ENCODE assay signal across 11 cellular contexts in the genomic region with DNA sequence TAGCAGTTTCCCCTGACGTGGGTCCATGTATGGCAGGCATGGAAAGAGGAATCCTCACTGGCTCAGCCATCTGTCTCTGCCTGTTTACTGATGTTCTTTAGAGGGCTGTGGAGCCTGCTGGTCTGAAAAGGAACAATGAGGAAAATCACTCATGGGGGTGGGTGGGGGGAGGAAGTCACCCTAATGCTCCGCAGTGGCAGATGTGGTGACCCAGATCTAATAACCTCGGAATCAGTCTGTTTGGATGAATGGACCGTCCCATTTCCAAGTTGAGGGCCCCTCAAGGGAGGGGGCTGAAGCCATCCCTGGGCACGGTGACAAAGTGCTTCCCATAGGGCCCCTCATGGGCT. TPM values are rescaled to one million over a fixed set of nuclear protein-coding genes. Genes with fewer than 3 reads are reported as not detected.
DNase-seq lines count a peak whose midpoint lies in the region; ATAC-seq, FAIRE-seq and TF ChIP-seq lines count a peak whose summit lies in the region.
"Had no signal": no experiment of that assay in that cellular context is flagged by ENCODE, and none has a peak within 500 bp of the region (broad histone marks: within the 10 kb centered on the region; RNA-seq: fewer than 3 reads in every experiment).

No MANE protein-coding gene starts in this region.

- no peak overlapping the region for H2BK15ac ChIP-seq in H1 (ENCODE audit: low read length)

- peaks cover 80% of the 10 kb centered on the region for H3K36me3 ChIP-seq in OCI-LY1 (ENCODE audit: insufficient read depth, low read length)
- H3K36me3 ChIP-seq in H1 (ENCODE audit: control insufficient read depth in 2 of 4, insufficient read depth in 4 of 4, low read length in 3 of 4): no peaks in the 10 kb centered on the region
- H3K36me3 ChIP-seq in subcutaneous abdominal adipose tissue (ENCODE audit: control insufficient read depth in 5 of 5, insufficient read depth in 5 of 5, low read length in 5 of 5): peaks cover 0 to 3% (median 0%) of the 10 kb centered on the region in 5 donors
- H3K36me3 ChIP-seq in gastroesophageal sphincter: peaks cover 0 to 11% of the 10 kb centered on the region in 2 donors

- H3K79me2 ChIP-seq in OCI-LY1 (ENCODE audit: insufficient read depth, low read length): peaks cover 85% of the 10 kb centered on the region
- H3K79me2 ChIP-seq in H1 (ENCODE audit: control insufficient read depth in 1 of 2, insufficient read depth in 2 of 2, low read length in 2 of 2): peaks cover 57 to 88% of the 10 kb centered on the region in 2 experiments

- H3K23me2 ChIP-seq in H1 (ENCODE audit: low read depth, low read length): peaks cover 20% of the 10 kb centered on the region

- peak overlapping the region; percentile 97 for H3K4me3 Mint-ChIP-seq in activated naive CD4-positive, alpha-beta T cell treated with anti-CD3 and anti-CD28 coated beads for 36 hours

- H3K4ac ChIP-seq in H1 (replicated peaks; ENCODE audit: insufficient read length, low read depth, low read length): no peak overlapping the region

- H3K4me3 ChIP-seq in OCI-LY1 (ENCODE audit: low read depth, low read length, poor library complexity, severe bottlenecking): peak overlapping the region; percentile 91
- H3K4me3 ChIP-seq in H1 (ENCODE audit: extremely low read depth in 1 of 4, insufficient read depth in 2 of 4, low read depth in 3 of 4, low read length in 4 of 4): peak overlapping the region in 1 of 4 experiments; percentile 10; a peak in 1 of 8 replicates
- no peak overlapping the region for H3K4me3 ChIP-seq in subcutaneous abdominal adipose tissue (ENCODE audit: low read depth in 1 of 5, low read length in 5 of 5)
- H3K4me3 ChIP-seq in gastroesophageal sphincter: peak overlapping the region in 1 of 2 donors; percentile 1

- H3K4me1 ChIP-seq in OCI-LY1 (ENCODE audit: insufficient read depth, low read length, severe bottlenecking) (peaks cover 62% of the 10 kb centered on the region), H1 (replicated peaks in 1 of 4; ENCODE audit: control insufficient read depth in 3 of 4, insufficient read depth in 4 of 4, low read length in 3 of 4) (peaks cover 12 to 38% (median 20%) of the 10 kb centered on the region in 4 experiments), subcutaneous abdominal adipose tissue (ENCODE audit: control insufficient read depth in 5 of 5, insufficient read depth in 5 of 5, low read length in 5 of 5) (peaks cover 10 to 71% (median 66%) of the 10 kb centered on the region in 5 donors), gastroesophageal sphincter (peaks cover 0 to 84% (median 35%) of the 10 kb centered on the region in 3 donors)

- intact Hi-C loops in activated naive CD4-positive, alpha-beta T cell treated with anti-CD3 and anti-CD28 coated beads for 36 hours (cut with micrococcal nuclease): no loop called here

- CTCF ChIA-PET in activated naive CD4-positive, alpha-beta T cell treated with anti-CD3 and anti-CD28 coated beads for 36 hours (lab: Charles Lee): interaction anchor here (0.6 to 1.3 kb wide), 3 partner anchors 59 to 106 kb away, joined by 3 to 4 read pairs (median 3); no protein-coding TSS in a partner anchor
- CTCF ChIA-PET in H1 (lab: Charles Lee; ENCODE audit: partially characterized antibody): interaction anchor here (0.8 to 24.3 kb wide), 5 partner anchors 9 to 103 kb away, joined by 3 to 358 read pairs (median 4); no protein-coding TSS in a partner anchor

- no peak overlapping the region for H2BK20ac ChIP-seq in H1 (ENCODE audit: low read length)

- H3K23ac ChIP-seq in H1 (ENCODE audit: insufficient read length): no peak overlapping the region

- no peak for TF ChIP-seq EP300 in H1 (IDR thresholded peaks at IDR 0.05; ENCODE audit: borderline replicate concordance in 1 of 2, low read depth in 2 of 2, low read length in 2 of 2)
- TF ChIP-seq EP300 in gastroesophageal sphincter (IDR thresholded peaks at IDR 0.05): no peak

- H3K79me1 ChIP-seq in H1 (ENCODE audit: low read depth, low read length): peaks cover 24% of the 10 kb centered on the region

- H3K18ac ChIP-seq in H1 (ENCODE audit: extremely low read depth, low read length): peak overlapping the region; percentile 48; the same call in 1 of the 2 replicates

- H3K9me3 ChIP-seq in OCI-LY1 (ENCODE audit: low read length) (no peaks in the 10 kb centered on the region), H1 (ENCODE audit: insufficient read depth in 2 of 2, low read depth in 1 of 2, low read length in 1 of 2) (no peaks in the 10 kb centered on the region), subcutaneous abdominal adipose tissue (ENCODE audit: control insufficient read depth in 5 of 5, low read length in 5 of 5) (no peaks in the 10 kb centered on the region), gastroesophageal sphincter (no peaks in the 10 kb centered on the region)

- no peaks in the 10 kb centered on the region for H3F3A ChIP-seq in OCI-LY1 (ENCODE audit: insufficient read depth, low read length)

- H3K9me2 ChIP-seq in OCI-LY1 (ENCODE audit: low read depth, low read length): no peaks in the 10 kb centered on the region

- H3K9ac ChIP-seq in OCI-LY1 (ENCODE audit: low read length) (peak overlapping the region; percentile 70; the same call in 1 of the 2 replicates), H1 (replicated peaks in 1 of 4; ENCODE audit: extremely low read depth in 1 of 4, low read depth in 3 of 4, low read length in 3 of 4) (no peak overlapping the region), subcutaneous abdominal adipose tissue (ENCODE audit: low read length in 5 of 5) (peak overlapping the region in 1 of 5 donors; percentile 11)

- no peak overlapping the region for H4K5ac ChIP-seq in H1 (ENCODE audit: insufficient read length, low read depth, low read length)

- 85% methylated on average over 5 of the region's 5 CpGs; no CpG with 5 or more reads in 1 of the 2 experiments for WGBS in H1 (ENCODE audit: extremely low coverage in 1 of 2, insufficient coverage in 1 of 2, insufficient read length in 1 of 2, insufficient replicate concordance in 2 of 2, low coverage in 1 of 2, low lambda C conversion rate in 2 of 2, missing lambda C conversion rate in 1 of 2), 2 experiments
- WGBS in gastroesophageal sphincter (ENCODE audit: low coverage in 1 of 2), 2 donors: 69 to 85% methylated on average over 2 to 3 of the region's 5 CpGs

- no peak overlapping the region for H2BK120ac ChIP-seq in H1 (replicated peaks; ENCODE audit: low read depth, low read length)

- no peak overlapping the region for H2BK5ac ChIP-seq in H1 (ENCODE audit: low read depth, low read length)

- POLR2A ChIA-PET in H1 (lab: Charles Lee; ENCODE audit: partially characterized antibody): interaction anchor here (0.7 to 1.5 kb wide), 2 partner anchors 57 to 77 kb away, joined by 3 to 4 read pairs; no protein-coding TSS in a partner anchor

- no peak overlapping the region for H3K56ac ChIP-seq in H1 (replicated peaks; ENCODE audit: insufficient read length, low read depth, low read length)

- no peak for FAIRE-seq in H1 (lab: Jason Lieb, UNC)

- no peak for DNase-seq in activated naive CD4-positive, alpha-beta T cell treated with anti-CD3 and anti-CD28 coated beads for 36 hours
- no peak for DNase-seq in activated naive CD4-positive, alpha-beta T cell (lab: John Stamatoyannopoulos, UW)
- DNase-seq in H1 (ENCODE audit: low read depth in 1 of 2, low spot score in 2 of 2) (no peak), LoVo (ENCODE audit: low spot score) (no peak)
- DNase-seq: anterior cingulate cortex had no signal

- peak overlapping the region; percentile 42; the same call in 1 of the 2 replicates for H2AK5ac ChIP-seq in H1 (ENCODE audit: low read depth, low read length)

- H3K4me2 ChIP-seq in OCI-LY1 (ENCODE audit: low read length): peak overlapping the region; percentile 94
- H3K4me2 ChIP-seq in H1 (ENCODE audit: insufficient read depth in 1 of 2, low read depth in 2 of 2, low read length in 2 of 2): peak overlapping the region; percentile 17 to 95; a peak in 1 of 4 replicates

- TF ChIP-seq CTCF in OCI-LY1 (IDR thresholded peaks at IDR 0.05; ENCODE audit: low read length) (no peak), H1 (IDR thresholded peaks at IDR 0.05; ENCODE audit: control extremely low read depth in 1 of 3, insufficient read depth in 1 of 3, low read depth in 1 of 3, low read length in 3 of 3) (no peak), gastroesophageal sphincter (IDR thresholded peaks at IDR 0.05) (no peak)

- H3K27me3 ChIP-seq in OCI-LY1 (ENCODE audit: insufficient read depth, low read length) (no peaks in the 10 kb centered on the region), H1 (replicated peaks in 1 of 4; ENCODE audit: control insufficient read depth in 3 of 4, extremely low read depth in 1 of 4, insufficient read depth in 3 of 4, low read length in 3 of 4) (peaks cover 0 to 6% (median 2%) of the 10 kb centered on the region in 4 experiments; a peak in 1 of 7 replicates), subcutaneous abdominal adipose tissue (ENCODE audit: control insufficient read depth in 5 of 5, insufficient read depth in 4 of 5, low read length in 5 of 5) (no peaks in the 10 kb centered on the region), gastroesophageal sphincter (no peaks in the 10 kb centered on the region)

- H3K27ac ChIP-seq in OCI-LY1 (ENCODE audit: low read depth, low read length, poor library complexity, severe bottlenecking) (peak overlapping the region; percentile 76), H1 (ENCODE audit: low read depth, low read length) (no peak overlapping the region), subcutaneous abdominal adipose tissue (ENCODE audit: low read depth, low read length) (peak overlapping the region; percentile 9), gastroesophageal sphincter (peak overlapping the region in 2 of 4 donors; percentile 49 to 91)

- H2AFZ ChIP-seq in OCI-LY1 (ENCODE audit: low read length): no peak overlapping the region
- H2AFZ ChIP-seq in H1 (ENCODE audit: low read length): no peak overlapping the region

- ATAC-seq in GM18907 (IDR thresholded peaks at IDR 0.05; ENCODE audit: unreplicated experiment) (no peak), gastroesophageal sphincter (no peak)

- no peak for TF ChIP-seq RAD21 in H1 (IDR thresholded peaks at IDR 0.05 in 1 of 2, conservative IDR thresholded peaks at IDR 0.05 in 1 of 2; ENCODE audit: low read depth in 2 of 2, low read length in 2 of 2)

- no peaks in the 10 kb centered on the region for H3K9me3 Mint-ChIP-seq in activated naive CD4-positive, alpha-beta T cell treated with anti-CD3 and anti-CD28 coated beads for 36 hours

- H2BK12ac ChIP-seq in H1 (ENCODE audit: low read depth, low read length): no peak overlapping the region

- H3K14ac ChIP-seq in H1 (ENCODE audit: insufficient read length): no peak overlapping the region

- peaks cover 41% of the 10 kb centered on the region for H3K36me3 Mint-ChIP-seq in activated naive CD4-positive, alpha-beta T cell treated with anti-CD3 and anti-CD28 coated beads for 36 hours (ENCODE audit: low read depth)

- no peak overlapping the region for H4K8ac ChIP-seq in H1 (ENCODE audit: extremely low read depth, insufficient read depth, low read length)

- peak overlapping the region; percentile 78 for H3K27ac Mint-ChIP-seq in activated naive CD4-positive, alpha-beta T cell treated with anti-CD3 and anti-CD28 coated beads for 36 hours

- TF ChIP-seq POLR2A in H1 (IDR thresholded peaks at IDR 0.05; ENCODE audit: control extremely low read depth in 1 of 2, low read depth in 2 of 2, low read length in 2 of 2) (no peak), gastroesophageal sphincter (IDR thresholded peaks at IDR 0.05) (no peak)

- peaks cover 64% of the 10 kb centered on the region for H3K4me1 Mint-ChIP-seq in activated naive CD4-positive, alpha-beta T cell treated with anti-CD3 and anti-CD28 coated beads for 36 hours (ENCODE audit: low read depth)

- peak overlapping the region; percentile 61 for H4K91ac ChIP-seq in H1 (replicated peaks; ENCODE audit: insufficient read length, low read length)

- no peaks in the 10 kb centered on the region for H4K20me1 ChIP-seq in OCI-LY1 (ENCODE audit: insufficient read depth, low read length)
- peaks cover 40 to 52% of the 10 kb centered on the region in 2 experiments for H4K20me1 ChIP-seq in H1 (replicated peaks in 1 of 2; ENCODE audit: control insufficient read depth in 1 of 2, insufficient read depth in 2 of 2, low read length in 2 of 2)

- no peaks in the 10 kb centered on the region for H3K27me3 Mint-ChIP-seq in activated naive CD4-positive, alpha-beta T cell treated with anti-CD3 and anti-CD28 coated beads for 36 hours (ENCODE audit: low read depth)

RNA-seq across cellular contexts. Expression of a gene that starts 4.4 kb away (rescaled TPM):
- total RNA-seq in activated naive CD4-positive, alpha-beta T cell treated with anti-CD3 and anti-CD28 coated beads for 36 hours: 10 to 100 TPM; 62.3 to 63.3 TPM
- 122 and 130 TPM in 2 replicates for total RNA-seq in H1 (2021; fragmentation: NEBNext Ultra II Directional; extraction: Animal tissue kit (Norgen Biotek cat#: 25700))
- 66.7 and 110 TPM in 2 replicates for polyA plus RNA-seq in H1 (2011; rRNA removed)
- polyA plus RNA-seq in H1 (2011; cell fraction: cytosol; rRNA removed): 101 TPM
- 162 TPM for polyA plus RNA-seq in H1 (2011; cell fraction: nucleus; rRNA removed)
- 76.6 to 172 TPM (median 129 TPM) in 4 replicates for polyA plus RNA-seq in H1 (2012, experiment 1 of 2)
- polyA plus RNA-seq in H1 (2012, experiment 2 of 2): 53.7 TPM
- polyA plus RNA-seq in H1 (2013, experiment 1 of 2): 37.8 TPM
- 37.4 TPM for polyA plus RNA-seq in H1 (2013, experiment 2 of 2)
- polyA minus RNA-seq in H1 (2011; rRNA and poly(A)+ RNA removed): 150 and 166 TPM in 2 replicates
- polyA minus RNA-seq in H1 (2011; cell fraction: cytosol; rRNA and poly(A)+ RNA removed): 183 TPM
- 71.0 TPM for polyA minus RNA-seq in H1 (2011; cell fraction: nucleus; rRNA and poly(A)+ RNA removed)
- total RNA-seq in gastroesophageal sphincter: 10 to 100 TPM; 39.2 to 81.1 (median 46.2) TPM

RNA-seq across cellular contexts. Expression of a gene that starts 39.5 kb away (rescaled TPM):
- not detected for total RNA-seq in activated naive CD4-positive, alpha-beta T cell treated with anti-CD3 and anti-CD28 coated beads for 36 hours
- 1.0 and 1.1 TPM in 2 replicates for total RNA-seq in H1 (2021; fragmentation: NEBNext Ultra II Directional; extraction: Animal tissue kit (Norgen Biotek cat#: 25700))
- 1.4 and 1.5 TPM in 2 replicates for polyA plus RNA-seq in H1 (2011; rRNA removed)
- 0.75 TPM for polyA plus RNA-seq in H1 (2011; cell fraction: cytosol; rRNA removed)
- 0.86 TPM for polyA plus RNA-seq in H1 (2011; cell fraction: nucleus; rRNA removed)
- 0.84 to 1.0 TPM (median 0.98 TPM) in 4 replicates for polyA plus RNA-seq in H1 (2012, experiment 1 of 2)
- polyA plus RNA-seq in H1 (2012, experiment 2 of 2): 0.87 TPM
- polyA plus RNA-seq in H1 (2013, experiment 1 of 2): 0.79 TPM
- 0.79 TPM for polyA plus RNA-seq in H1 (2013, experiment 2 of 2)
- polyA minus RNA-seq in H1 (2011; rRNA and poly(A)+ RNA removed): 1.0 and 1.5 TPM in 2 replicates
- polyA minus RNA-seq in H1 (2011; cell fraction: cytosol; rRNA and poly(A)+ RNA removed): 0.44 TPM
- polyA minus RNA-seq in H1 (2011; cell fraction: nucleus; rRNA and poly(A)+ RNA removed): 0.70 TPM
- 10 to 100 TPM in 1 of 4 donors, 1 to 10 TPM in 3; 3.9 to 12.2 (median 6.7) TPM for total RNA-seq in gastroesophageal sphincter

RNA-seq across cellular contexts. Expression of a gene that starts 42.9 kb away (rescaled TPM):
- under 1 TPM; 0.33 to 0.35 TPM for total RNA-seq in activated naive CD4-positive, alpha-beta T cell treated with anti-CD3 and anti-CD28 coated beads for 36 hours
- total RNA-seq in H1 (2021; fragmentation: NEBNext Ultra II Directional; extraction: Animal tissue kit (Norgen Biotek cat#: 25700)): 0.84 TPM in 1 of 2 replicates, not detected in the other
- polyA plus RNA-seq in H1 (2011; rRNA removed): 0.28 and 0.30 TPM in 2 replicates
- 0.28 TPM for polyA plus RNA-seq in H1 (2011; cell fraction: cytosol; rRNA removed)
- 0.33 TPM for polyA plus RNA-seq in H1 (2011; cell fraction: nucleus; rRNA removed)
- 0.24 to 0.43 TPM (median 0.28 TPM) in 3 of 4 replicates, not detected in the other for polyA plus RNA-seq in H1 (2012, experiment 1 of 2)
- polyA plus RNA-seq in H1 (2012, experiment 2 of 2): 0.22 TPM
- 0.10 TPM for polyA plus RNA-seq in H1 (2013, experiment 1 of 2)
- 0.13 TPM for polyA plus RNA-seq in H1 (2013, experiment 2 of 2)
- polyA minus RNA-seq in H1 (2011; rRNA and poly(A)+ RNA removed): 0.13 and 0.39 TPM in 2 replicates
- not detected for polyA minus RNA-seq in H1 (2011; cell fraction: cytosol; rRNA and poly(A)+ RNA removed)
- polyA minus RNA-seq in H1 (2011; cell fraction: nucleus; rRNA and poly(A)+ RNA removed): not detected
- total RNA-seq in gastroesophageal sphincter: 1 to 10 TPM in 1 of 4 donors, not detected in 3; 2.7 TPM
- total RNA-seq: LHCN-M2, RPMI7951 had no signal
